In the genomic region with DNA sequence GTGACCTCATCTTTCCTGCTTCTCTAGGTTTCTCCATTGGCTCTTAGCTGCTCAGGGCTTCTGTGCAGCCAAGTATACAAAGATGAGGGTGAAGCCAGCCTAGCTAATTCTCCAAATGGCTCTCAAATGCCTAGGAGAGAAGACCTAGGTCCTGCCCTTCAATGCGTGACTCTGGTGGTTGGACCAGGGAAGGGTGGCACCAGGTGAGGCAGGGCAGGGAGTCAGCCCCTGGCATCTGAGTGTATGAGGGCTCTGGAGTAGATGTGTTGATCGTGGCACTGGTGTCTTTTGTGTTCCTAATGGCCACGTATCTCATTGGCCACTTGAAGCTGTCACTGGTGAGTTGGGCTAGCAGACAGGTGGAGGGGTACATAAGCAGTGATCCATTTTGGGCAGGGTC, we compare ENCODE assay signal across 31 cellular contexts.
"Had no signal": no experiment of that assay in that cellular context is flagged by ENCODE, and none has a peak within 500 bp of the region (broad histone marks: within the 10 kb centered on the region; RNA-seq: fewer than 3 reads in every experiment).

No MANE protein-coding gene starts in this region.

- H3K4me3 Mint-ChIP-seq: activated CD4-positive, alpha-beta memory T cell treated with anti-CD3 and anti-CD28 coated beads, Interleukin-2, amount 10 ng/mL, durations not matched to agents 7 days and 5 days; activated CD4-positive, alpha-beta T cell treated with anti-CD3 and anti-CD28 coated beads, Interleukin-2, amount 10 ng/mL, durations not matched to agents 7 days and 5 days; activated naive CD4-positive, alpha-beta T cell treated with anti-CD3 and anti-CD28 coated beads for 36 hours; activated naive CD4-positive, alpha-beta T cell treated with anti-CD3 and anti-CD28 coated beads, Interleukin-2, amount 50 U/mL, for 24 hours; activated naive CD8-positive, alpha-beta T cell treated with anti-CD3 and anti-CD28 coated beads for 36 hours; activated naive CD8-positive, alpha-beta T cell treated with anti-CD3 and anti-CD28 coated beads, Interleukin-2, amount 50 U/mL, for 24 hours; activated T-cell treated with anti-CD3 and anti-CD28 coated beads, Interleukin-2, amount 50 U/mL, for 24 hours; activated T-cell treated with anti-CD3 and anti-CD28 coated beads, Interleukin-2, amount 50 U/mL, for 72 hours; activated T-helper 17 cell treated with anti-CD3 and anti-CD28 coated beads, Interleukin-2, amount 50 U/mL, for 72 hours; central memory CD8-positive, alpha-beta T cell; effector memory CD8-positive, alpha-beta T cell; WTC11 had no signal

- H3K27ac ChIP-seq: body of pancreas, breast epithelium, epithelial cell of prostate, esophagus squamous epithelium, gastroesophageal sphincter, VCaP had no signal

- H3K9me3 Mint-ChIP-seq: activated CD4-positive, alpha-beta memory T cell treated with anti-CD3 and anti-CD28 coated beads, Interleukin-2, amount 10 ng/mL, durations not matched to agents 7 days and 5 days; activated CD4-positive, alpha-beta T cell treated with anti-CD3 and anti-CD28 coated beads, Interleukin-2, amount 10 ng/mL, durations not matched to agents 7 days and 5 days; activated naive CD4-positive, alpha-beta T cell treated with anti-CD3 and anti-CD28 coated beads for 36 hours; activated naive CD4-positive, alpha-beta T cell treated with anti-CD3 and anti-CD28 coated beads, Interleukin-2, amount 50 U/mL, for 24 hours; activated naive CD8-positive, alpha-beta T cell treated with anti-CD3 and anti-CD28 coated beads for 36 hours; activated naive CD8-positive, alpha-beta T cell treated with anti-CD3 and anti-CD28 coated beads, Interleukin-2, amount 50 U/mL, for 24 hours; activated T-cell treated with anti-CD3 and anti-CD28 coated beads, Interleukin-2, amount 50 U/mL, for 24 hours; activated T-cell treated with anti-CD3 and anti-CD28 coated beads, Interleukin-2, amount 50 U/mL, for 72 hours; activated T-helper 17 cell treated with anti-CD3 and anti-CD28 coated beads, Interleukin-2, amount 50 U/mL, for 72 hours; central memory CD8-positive, alpha-beta T cell; effector memory CD8-positive, alpha-beta T cell; WTC11 had no signal

- FAIRE-seq: colon, endothelial cell of umbilical vein had no signal

- H3K27ac Mint-ChIP-seq: activated CD4-positive, alpha-beta memory T cell treated with anti-CD3 and anti-CD28 coated beads, Interleukin-2, amount 10 ng/mL, durations not matched to agents 7 days and 5 days; activated CD4-positive, alpha-beta T cell treated with anti-CD3 and anti-CD28 coated beads, Interleukin-2, amount 10 ng/mL, durations not matched to agents 7 days and 5 days; activated naive CD4-positive, alpha-beta T cell treated with anti-CD3 and anti-CD28 coated beads for 36 hours; activated naive CD4-positive, alpha-beta T cell treated with anti-CD3 and anti-CD28 coated beads, Interleukin-2, amount 50 U/mL, for 24 hours; activated naive CD8-positive, alpha-beta T cell treated with anti-CD3 and anti-CD28 coated beads for 36 hours; activated naive CD8-positive, alpha-beta T cell treated with anti-CD3 and anti-CD28 coated beads, Interleukin-2, amount 50 U/mL, for 24 hours; activated T-cell treated with anti-CD3 and anti-CD28 coated beads, Interleukin-2, amount 50 U/mL, for 24 hours; activated T-cell treated with anti-CD3 and anti-CD28 coated beads, Interleukin-2, amount 50 U/mL, for 72 hours; activated T-helper 17 cell treated with anti-CD3 and anti-CD28 coated beads, Interleukin-2, amount 50 U/mL, for 72 hours; effector memory CD8-positive, alpha-beta T cell; WTC11 had no signal

- H3K9me3 ChIP-seq: adrenal gland, body of pancreas, breast epithelium, esophagus squamous epithelium, gastroesophageal sphincter had no signal

- DNase-seq: activated CD4-positive, alpha-beta memory T cell treated with anti-CD3 and anti-CD28 coated beads, Interleukin-2, amount 10 ng/mL, durations not matched to agents 7 days and 5 days; activated CD4-positive, alpha-beta T cell treated with anti-CD3 and anti-CD28 coated beads for 1 hour; activated CD4-positive, alpha-beta T cell treated with anti-CD3 and anti-CD28 coated beads for 4 hours; activated CD4-positive, alpha-beta T cell treated with anti-CD3 and anti-CD28 coated beads, Interleukin-2, amount 10 ng/mL, durations not matched to agents 7 days and 5 days; activated CD4-positive, alpha-beta T cell treated with anti-CD3 and anti-CD28 coated beads, Interleukin-2, amount 50 U/mL, for 4 hours; activated CD8-positive, alpha-beta memory T cell treated with anti-CD3 and anti-CD28 coated beads, Interleukin-2, amount 50 U/mL, for 48 hours; activated naive CD4-positive, alpha-beta T cell treated with anti-CD3 and anti-CD28 coated beads for 36 hours; activated naive CD8-positive, alpha-beta T cell treated with anti-CD3 and anti-CD28 coated beads for 36 hours; activated naive CD8-positive, alpha-beta T cell treated with anti-CD3 and anti-CD28 coated beads, Interleukin-2, amount 50 U/mL, for 24 hours; activated T-cell treated with anti-CD3 and anti-CD28 coated beads for 4 hours; activated T-cell treated with anti-CD3 and anti-CD28 coated beads, Interleukin-2, amount 50 U/mL, for 24 hours; activated T-cell treated with anti-CD3 and anti-CD28 coated beads, Interleukin-2, amount 50 U/mL, for 72 hours; adrenal gland; body of pancreas; cortex of kidney; effector CD4-positive, alpha-beta T cell; effector memory CD8-positive, alpha-beta T cell; esophagus squamous epithelium; foreskin melanocyte; T-helper 1 cell; T-helper 2 cell had no signal

- H3K27me3 ChIP-seq: adrenal gland, body of pancreas, breast epithelium, esophagus squamous epithelium, gastroesophageal sphincter had no signal

- H3K4me1 Mint-ChIP-seq: activated CD4-positive, alpha-beta memory T cell treated with anti-CD3 and anti-CD28 coated beads, Interleukin-2, amount 10 ng/mL, durations not matched to agents 7 days and 5 days; activated naive CD4-positive, alpha-beta T cell treated with anti-CD3 and anti-CD28 coated beads, Interleukin-2, amount 50 U/mL, for 24 hours; activated naive CD8-positive, alpha-beta T cell treated with anti-CD3 and anti-CD28 coated beads for 36 hours; activated naive CD8-positive, alpha-beta T cell treated with anti-CD3 and anti-CD28 coated beads, Interleukin-2, amount 50 U/mL, for 24 hours; central memory CD8-positive, alpha-beta T cell had no signal

- H3K4me3 ChIP-seq: adrenal gland, body of pancreas, breast epithelium, esophagus squamous epithelium, gastroesophageal sphincter had no signal

- ATAC-seq: activated naive CD8-positive, alpha-beta T cell treated with anti-CD3 and anti-CD28 coated beads, Interleukin-2, amount 50 U/mL, for 24 hours; activated T-cell treated with anti-CD3 and anti-CD28 coated beads, Interleukin-2, amount 50 U/mL, for 72 hours; activated T-helper 17 cell treated with anti-CD3 and anti-CD28 coated beads, Interleukin-2, amount 50 U/mL, for 72 hours; body of pancreas; effector memory CD8-positive, alpha-beta T cell; gastroesophageal sphincter; WTC11 had no signal

- H3K27me3 Mint-ChIP-seq: activated CD4-positive, alpha-beta memory T cell treated with anti-CD3 and anti-CD28 coated beads, Interleukin-2, amount 10 ng/mL, durations not matched to agents 7 days and 5 days; activated CD4-positive, alpha-beta T cell treated with anti-CD3 and anti-CD28 coated beads, Interleukin-2, amount 10 ng/mL, durations not matched to agents 7 days and 5 days; activated naive CD4-positive, alpha-beta T cell treated with anti-CD3 and anti-CD28 coated beads, Interleukin-2, amount 50 U/mL, for 24 hours; activated naive CD8-positive, alpha-beta T cell treated with anti-CD3 and anti-CD28 coated beads for 36 hours; activated naive CD8-positive, alpha-beta T cell treated with anti-CD3 and anti-CD28 coated beads, Interleukin-2, amount 50 U/mL, for 24 hours; activated T-cell treated with anti-CD3 and anti-CD28 coated beads, Interleukin-2, amount 50 U/mL, for 24 hours; activated T-helper 17 cell treated with anti-CD3 and anti-CD28 coated beads, Interleukin-2, amount 50 U/mL, for 72 hours; central memory CD8-positive, alpha-beta T cell; effector memory CD8-positive, alpha-beta T cell had no signal

- H3K36me3 ChIP-seq: breast epithelium had no signal

- H3K4me1 ChIP-seq: body of pancreas, breast epithelium had no signal
